ENCODE assay signal across 1 cellular context in the genomic region with DNA sequence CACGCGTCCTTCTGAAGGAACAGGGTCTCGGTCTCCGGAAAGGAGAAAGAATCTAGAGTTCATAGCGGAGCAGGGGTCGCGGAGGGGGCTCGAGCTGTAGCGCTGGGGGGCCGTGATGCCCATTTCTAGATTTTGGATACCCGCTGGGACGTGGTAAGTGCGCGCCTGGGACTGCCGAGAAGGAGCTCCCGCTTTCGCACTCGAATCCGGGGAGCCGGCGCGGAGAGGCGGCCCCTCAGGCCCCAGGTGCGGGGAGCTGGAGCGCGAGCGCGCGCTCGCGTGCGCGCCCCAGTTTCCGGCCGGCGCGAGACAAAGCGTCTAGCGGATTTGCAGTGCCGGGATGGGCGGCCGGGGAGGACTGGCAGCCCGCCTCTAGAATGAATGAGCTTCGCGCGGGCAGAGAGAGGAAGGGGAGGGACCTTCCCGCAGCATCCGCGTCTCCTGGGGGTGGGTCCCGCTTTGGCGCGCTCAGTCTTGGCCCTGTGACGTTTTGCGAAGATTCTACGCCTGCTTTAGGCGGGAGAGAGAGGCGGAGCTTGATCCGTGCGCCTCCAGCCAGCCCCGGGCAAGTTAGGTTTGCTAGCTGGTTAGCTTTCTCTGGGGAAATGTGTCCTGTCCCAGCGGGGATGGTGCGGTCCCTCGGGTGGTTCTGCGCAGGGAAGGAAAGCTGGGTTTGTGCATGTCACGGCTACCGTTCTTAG.
TF ChIP-seq lines count a peak whose summit lies in the region.

No MANE protein-coding gene starts in this region.

TF ChIP-seq in HepG2, 621 proteins besides CTCF, POLR2A, EP300 and RAD21 (continued from another document and continues in another):
- TF ChIP-seq, protein P1, sequence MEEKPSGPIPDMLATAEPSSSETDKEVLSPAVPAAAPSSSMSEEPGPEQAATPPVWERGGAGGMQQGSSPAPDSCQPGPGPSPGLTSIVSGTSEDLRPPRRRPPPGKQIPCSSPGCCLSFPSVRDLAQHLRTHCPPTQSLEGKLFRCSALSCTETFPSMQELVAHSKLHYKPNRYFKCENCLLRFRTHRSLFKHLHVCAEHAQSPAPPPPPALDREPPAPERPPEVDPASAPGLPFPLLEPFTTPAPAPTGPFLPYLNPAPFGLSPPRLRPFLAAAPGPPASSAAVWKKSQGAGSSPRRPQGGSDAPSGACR (CRISPR knock-in tag; IDR thresholded peaks at IDR 0.05), result peak; percentile 87
- TF ChIP-seq EZH2 (conservative IDR thresholded peaks at IDR 0.05; ENCODE audit: low read depth, low read length) (no peak), NFAT5 (CRISPR knock-in tag; IDR thresholded peaks at IDR 0.05) (no peak), ZNF274 (CRISPR knock-in tag; IDR thresholded peaks at IDR 0.05) (no peak), NKX3-1 (CRISPR knock-in tag; IDR thresholded peaks at IDR 0.05) (no peak), ZNF563 (CRISPR knock-in tag; IDR thresholded peaks at IDR 0.05) (no peak), BRF2 (CRISPR knock-in tag; IDR thresholded peaks at IDR 0.05) (peak; percentile 55; the same call in 1 of the 2 replicates), SETDB1 (CRISPR knock-in tag; IDR thresholded peaks at IDR 0.05; ENCODE audit: borderline replicate concordance) (no peak), RFXAP (CRISPR knock-in tag; IDR thresholded peaks at IDR 0.05; ENCODE audit: borderline replicate concordance) (no peak; the same call in 1 of the 2 replicates), ONECUT2 (CRISPR knock-in tag; IDR thresholded peaks at IDR 0.05) (no peak), BORCS8-MEF2B (CRISPR knock-in tag; IDR thresholded peaks at IDR 0.05) (no peak), ZSCAN25 (CRISPR knock-in tag; IDR thresholded peaks at IDR 0.05) (no peak), AHR (CRISPR knock-in tag; IDR thresholded peaks at IDR 0.05) (no peak; the same call in 1 of the 2 replicates), ZNF800 (CRISPR knock-in tag; IDR thresholded peaks at IDR 0.05) (peak; percentile 89), THAP11 (CRISPR knock-in tag; IDR thresholded peaks at IDR 0.05) (peak; percentile 38; the same call in 1 of the 2 replicates), ZNF746 (CRISPR knock-in tag; IDR thresholded peaks at IDR 0.05) (no peak), NR1H2 (CRISPR knock-in tag; IDR thresholded peaks at IDR 0.05; ENCODE audit: borderline replicate concordance, low read depth) (no peak), ZNF614 (CRISPR knock-in tag; IDR thresholded peaks at IDR 0.05; ENCODE audit: borderline replicate concordance) (no peak), IRF2 (CRISPR knock-in tag; IDR thresholded peaks at IDR 0.05) (no peak), RBM39 (IDR thresholded peaks at IDR 0.05; ENCODE audit: low read depth, low read length, poor library complexity, severe bottlenecking) (peak; percentile 40), MTF2 (CRISPR knock-in tag; IDR thresholded peaks at IDR 0.05; ENCODE audit: borderline replicate concordance) (peak; percentile 79; the same call in 1 of the 2 replicates), ZNF709 (CRISPR knock-in tag; IDR thresholded peaks at IDR 0.05) (0 out of 2 replicates have a peak, but pooled peaks have one; percentile 57), ZBTB34 (CRISPR knock-in tag; IDR thresholded peaks at IDR 0.05) (no peak), ZNF34 (CRISPR knock-in tag; IDR thresholded peaks at IDR 0.05; ENCODE audit: borderline replicate concordance) (no peak), MBD4 (IDR thresholded peaks at IDR 0.05; ENCODE audit: borderline replicate concordance, low read length) (no peak), ZNF260 (CRISPR knock-in tag; IDR thresholded peaks at IDR 0.05; ENCODE audit: borderline replicate concordance, low read depth) (no peak), SKI (IDR thresholded peaks at IDR 0.05; ENCODE audit: partially characterized antibody) (no peak), ZFP1 (CRISPR knock-in tag; IDR thresholded peaks at IDR 0.05) (no peak), CREB1 (IDR thresholded peaks at IDR 0.05) (0 out of 2 replicates have a peak, but pooled peaks have one; percentile 26), CREB1 (CRISPR knock-in tag; IDR thresholded peaks at IDR 0.05) (peak; percentile 69), HHEX (CRISPR knock-in tag; IDR thresholded peaks at IDR 0.05) (no peak), ZNF674 (CRISPR knock-in tag; IDR thresholded peaks at IDR 0.05; ENCODE audit: low read depth) (no peak)
- TF ChIP-seq, protein P2, sequence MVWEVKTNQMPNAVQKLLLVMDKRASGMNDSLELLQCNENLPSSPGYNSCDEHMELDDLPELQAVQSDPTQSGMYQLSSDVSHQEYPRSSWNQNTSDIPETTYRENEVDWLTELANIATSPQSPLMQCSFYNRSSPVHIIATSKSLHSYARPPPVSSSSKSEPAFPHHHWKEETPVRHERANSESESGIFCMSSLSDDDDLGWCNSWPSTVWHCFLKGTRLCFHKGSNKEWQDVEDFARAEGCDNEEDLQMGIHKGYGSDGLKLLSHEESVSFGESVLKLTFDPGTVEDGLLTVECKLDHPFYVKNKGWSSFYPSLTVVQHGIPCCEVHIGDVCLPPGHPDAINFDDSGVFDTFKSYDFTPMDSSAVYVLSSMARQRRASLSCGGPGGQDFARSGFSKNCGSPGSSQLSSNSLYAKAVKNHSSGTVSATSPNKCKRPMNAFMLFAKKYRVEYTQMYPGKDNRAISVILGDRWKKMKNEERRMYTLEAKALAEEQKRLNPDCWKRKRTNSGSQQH (CRISPR knock-in tag; IDR thresholded peaks at IDR 0.05; ENCODE audit: low read depth), result peak; percentile 94
- TF ChIP-seq, protein P3, sequence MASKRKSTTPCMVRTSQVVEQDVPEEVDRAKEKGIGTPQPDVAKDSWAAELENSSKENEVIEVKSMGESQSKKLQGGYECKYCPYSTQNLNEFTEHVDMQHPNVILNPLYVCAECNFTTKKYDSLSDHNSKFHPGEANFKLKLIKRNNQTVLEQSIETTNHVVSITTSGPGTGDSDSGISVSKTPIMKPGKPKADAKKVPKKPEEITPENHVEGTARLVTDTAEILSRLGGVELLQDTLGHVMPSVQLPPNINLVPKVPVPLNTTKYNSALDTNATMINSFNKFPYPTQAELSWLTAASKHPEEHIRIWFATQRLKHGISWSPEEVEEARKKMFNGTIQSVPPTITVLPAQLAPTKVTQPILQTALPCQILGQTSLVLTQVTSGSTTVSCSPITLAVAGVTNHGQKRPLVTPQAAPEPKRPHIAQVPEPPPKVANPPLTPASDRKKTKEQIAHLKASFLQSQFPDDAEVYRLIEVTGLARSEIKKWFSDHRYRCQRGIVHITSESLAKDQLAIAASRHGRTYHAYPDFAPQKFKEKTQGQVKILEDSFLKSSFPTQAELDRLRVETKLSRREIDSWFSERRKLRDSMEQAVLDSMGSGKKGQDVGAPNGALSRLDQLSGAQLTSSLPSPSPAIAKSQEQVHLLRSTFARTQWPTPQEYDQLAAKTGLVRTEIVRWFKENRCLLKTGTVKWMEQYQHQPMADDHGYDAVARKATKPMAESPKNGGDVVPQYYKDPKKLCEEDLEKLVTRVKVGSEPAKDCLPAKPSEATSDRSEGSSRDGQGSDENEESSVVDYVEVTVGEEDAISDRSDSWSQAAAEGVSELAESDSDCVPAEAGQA (IDR thresholded peaks at IDR 0.05; ENCODE audit: low read depth), result no peak
- TF ChIP-seq, protein P3 (CRISPR knock-in tag; IDR thresholded peaks at IDR 0.05; ENCODE audit: borderline replicate concordance), result no peak
- TF ChIP-seq, protein P4, sequence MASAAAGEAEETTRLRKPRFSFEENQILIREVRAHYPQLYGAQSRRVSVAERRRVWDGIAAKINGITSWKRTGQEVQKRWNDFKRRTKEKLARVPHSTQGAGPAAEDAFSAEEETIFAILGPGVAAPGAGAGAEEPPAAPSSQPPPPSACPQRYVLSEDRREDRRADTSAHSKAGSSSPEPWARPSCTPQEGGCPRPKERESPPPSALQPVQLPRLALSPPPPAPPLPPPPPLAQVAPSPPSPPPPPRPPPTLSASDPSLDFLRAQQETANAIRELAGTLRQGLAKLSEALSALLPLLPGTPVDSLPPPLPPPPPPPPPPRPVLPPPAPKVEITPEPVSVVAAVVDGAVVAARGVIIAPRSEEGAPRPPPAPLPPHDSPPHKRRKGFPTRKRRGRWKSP (CRISPR knock-in tag; IDR thresholded peaks at IDR 0.05), result peak; percentile 96
- TF ChIP-seq, protein P5, sequence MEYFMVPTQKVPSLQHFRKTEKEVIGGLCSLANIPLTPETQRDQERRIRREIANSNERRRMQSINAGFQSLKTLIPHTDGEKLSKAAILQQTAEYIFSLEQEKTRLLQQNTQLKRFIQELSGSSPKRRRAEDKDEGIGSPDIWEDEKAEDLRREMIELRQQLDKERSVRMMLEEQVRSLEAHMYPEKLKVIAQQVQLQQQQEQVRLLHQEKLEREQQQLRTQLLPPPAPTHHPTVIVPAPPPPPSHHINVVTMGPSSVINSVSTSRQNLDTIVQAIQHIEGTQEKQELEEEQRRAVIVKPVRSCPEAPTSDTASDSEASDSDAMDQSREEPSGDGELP (IDR thresholded peaks at IDR 0.05; ENCODE audit: borderline replicate concordance, low read depth), result no peak
